11 cellular contexts compared by ENCODE assay signal in genomic region chr21:39175154-39175553, GRCh38. TPM values are rescaled to one million over a fixed set of nuclear protein-coding genes. Genes with fewer than 3 reads are reported as not detected.
DNase-seq lines count a peak whose midpoint lies in the region; ATAC-seq and TF ChIP-seq lines count a peak whose summit lies in the region.
"Had no signal": no experiment of that assay in that cellular context is flagged by ENCODE, and none has a peak within 500 bp of the region (broad histone marks: within the 10 kb centered on the region; RNA-seq: fewer than 3 reads in every experiment).

No MANE protein-coding gene starts in this region.

- H3K27ac ChIP-seq in endodermal cell (ENCODE audit: low read depth, low read length): no peak overlapping the region
- H3K27ac ChIP-seq in psoas muscle: peak overlapping the region; percentile 61
- H3K27ac ChIP-seq: BLaER1 had no signal

- H3K4me1 ChIP-seq in endodermal cell (ENCODE audit: control insufficient read depth, insufficient read depth, low read length): peaks cover 4% of the 10 kb centered on the region
- H3K4me1 ChIP-seq in psoas muscle: peaks cover 29% of the 10 kb centered on the region

- H3K9ac ChIP-seq in endodermal cell (ENCODE audit: extremely low read depth, low read length, poor library complexity, severe bottlenecking): no peak overlapping the region
- H3K9ac ChIP-seq: BLaER1 had no signal

- H3K27me3 ChIP-seq in endodermal cell (ENCODE audit: control insufficient read depth, insufficient read depth, low read length, poor library complexity, severe bottlenecking): peaks cover 6% of the 10 kb centered on the region
- H3K27me3 ChIP-seq in psoas muscle (ENCODE audit: insufficient read depth in 3 of 3, low read length in 2 of 3): no peaks in the 10 kb centered on the region
- H3K27me3 ChIP-seq: BLaER1 had no signal

- in situ Hi-C loops in GM13976 (cut with MboI; ENCODE audit: low sequenced_read_pairs, unreplicated experiment): loop anchor here (25.0 kb wide), 1 partner anchor 212 kb away; a partner anchor contains a TSS

- 88% methylated on average over 4 of the region's 4 CpGs; no CpG with 5 or more reads in 1 of the 2 experiments for WGBS in endodermal cell (ENCODE audit: insufficient coverage in 1 of 2, insufficient read length in 1 of 2), 2 experiments
- 90 to 93% (median 90%) methylated on average over 4 of the region's 4 CpGs for WGBS in psoas muscle, 3 donors

- H3K4me1 Mint-ChIP-seq in endodermal cell: peaks cover 18% of the 10 kb centered on the region

- peaks cover 62% of the 10 kb centered on the region for H3K36me3 ChIP-seq in endodermal cell (ENCODE audit: control insufficient read depth, insufficient read depth, low read length)
- peaks cover 3 to 61% of the 10 kb centered on the region in 2 donors for H3K36me3 ChIP-seq in psoas muscle (ENCODE audit: insufficient read depth in 1 of 2, low read depth in 1 of 2)

- H3K4me3 ChIP-seq in NB4 (ENCODE audit: low read depth, low read length) (no peak overlapping the region), endodermal cell (ENCODE audit: low read length) (no peak overlapping the region), psoas muscle (no peak overlapping the region)
- H3K4me3 ChIP-seq: BLaER1 had no signal

- no peaks in the 10 kb centered on the region for H3K9me3 Mint-ChIP-seq in endodermal cell

- H3K4me3 Mint-ChIP-seq in endodermal cell: no peak overlapping the region

- H3K27me3 Mint-ChIP-seq in endodermal cell (ENCODE audit: insufficient read depth): no peaks in the 10 kb centered on the region

- DNase-seq in NCI-H2107 treated with DMSO at 0.1 percent for 48 hours (lab: John Stamatoyannopoulos, UW; ENCODE audit: unreplicated experiment) (peak; percentile 25), NCI-H2107 (lab: John Stamatoyannopoulos, UW) (no peak), NB4 (ENCODE audit: low read depth) (peak; percentile 18), endodermal cell (no peak), psoas muscle (no peak), GM13976 (ENCODE audit: low spot score) (no peak)
- DNase-seq: activated CD4-positive, CD25-positive, alpha-beta regulatory T cell; KG1 had no signal

- H3K27ac Mint-ChIP-seq in endodermal cell: no peak overlapping the region

- no peaks in the 10 kb centered on the region for H3K9me3 ChIP-seq in endodermal cell (ENCODE audit: control insufficient read depth, low read length)
- no peaks in the 10 kb centered on the region for H3K9me3 ChIP-seq in psoas muscle
- H3K9me3 ChIP-seq: BLaER1 had no signal

- intact Hi-C loops in psoas muscle (cut with DNase I): no loop called here

- TF ChIP-seq CTCF in NB4 (IDR thresholded peaks at IDR 0.05; ENCODE audit: low read depth, low read length): no peak
- peak; percentile 75 for TF ChIP-seq CTCF in endodermal cell (conservative IDR thresholded peaks at IDR 0.05)
- peak; percentile 45 for TF ChIP-seq CTCF in psoas muscle (IDR thresholded peaks at IDR 0.05)
- TF ChIP-seq CTCF in GM13976 (IDR thresholded peaks at IDR 0.05; ENCODE audit: borderline replicate concordance, control extremely low read depth, extremely low read depth, insufficient read depth, missing control alignments): no peak

- no peak for TF ChIP-seq POLR2A in NB4 (IDR thresholded peaks at IDR 0.05; ENCODE audit: extremely low read depth, insufficient read length)

- H3K36me3 Mint-ChIP-seq in endodermal cell (ENCODE audit: low read depth): peaks cover 43% of the 10 kb centered on the region

- ATAC-seq in psoas muscle: no peak
- ATAC-seq in HG02642 (IDR thresholded peaks at IDR 0.05; ENCODE audit: poor library complexity, unreplicated experiment): no peak
- ATAC-seq in HG03097 (IDR thresholded peaks at IDR 0.05; ENCODE audit: low FRiP score, unreplicated experiment): no peak

RNA-seq across cellular contexts. Expression of gene PSMG1, which starts 8.1 kb away (rescaled TPM):
- total RNA-seq in endodermal cell (10 to 100 TPM; 47.3 to 52.6 TPM), psoas muscle (10 to 100 TPM; 20.5 to 50.3 (median 38.3) TPM)
- polyA plus RNA-seq in endodermal cell (2013, experiment 1 of 2): 60.5 TPM
- polyA plus RNA-seq in endodermal cell (2013, experiment 2 of 2): 51.5 TPM
- 10 to 100 TPM; 44.0 to 52.1 (median 45.0) TPM for polyA plus RNA-seq in psoas muscle

Comparison
In these comparisons a context has a peak if more than half of its experiments do, and no peak if none do; other contexts are left out.
1. DNase-seq: peak in NCI-H2107 treated with DMSO at 0.1 percent for 48 hours (single experiment) and NB4 (single experiment); none in NCI-H2107 (single experiment), endodermal cell (single experiment), psoas muscle (0 of 2) and GM13976 (single experiment).
2. CTCF ChIP-seq: peak in endodermal cell (single experiment) and psoas muscle (single experiment); none in NB4 (single experiment) and GM13976 (single experiment).